In genomic region chr11:6986487-6986886, GRCh38 we compare ENCODE assay signal across 29 cellular contexts. TPM values are rescaled to one million over a fixed set of nuclear protein-coding genes. Genes with fewer than 3 reads are reported as not detected.
"Had no signal": no experiment of that assay in that cellular context is flagged by ENCODE, and none has a peak within 500 bp of the region (broad histone marks: within the 10 kb centered on the region; RNA-seq: fewer than 3 reads in every experiment).

No MANE protein-coding gene starts in this region.

- ATAC-seq: effector memory CD8-positive, alpha-beta T cell; esophagus mucosa; foreskin keratinocyte; gastrocnemius medialis; gastroesophageal sphincter; heart left ventricle; heart right ventricle had no signal

- H3K36me3 ChIP-seq: colonic mucosa, esophagus muscularis mucosa, esophagus squamous epithelium, gastrocnemius medialis, gastroesophageal sphincter, heart left ventricle, heart right ventricle had no signal

- H3K4me1 ChIP-seq: colonic mucosa, esophagus muscularis mucosa, esophagus squamous epithelium, foreskin keratinocyte, gastrocnemius medialis, gastroesophageal sphincter, heart left ventricle, heart right ventricle had no signal

- DNase-seq: colonic mucosa; cortex of kidney; dermis blood vessel endothelial cell; dorsolateral prefrontal cortex; effector CD4-positive, alpha-beta T cell; effector CD8-positive, alpha-beta T cell; effector memory CD4-positive, alpha-beta T cell; effector memory CD8-positive, alpha-beta T cell; endodermal cell; erythroblast; esophagus squamous epithelium; foreskin fibroblast; foreskin keratinocyte; foreskin melanocyte; gastrocnemius medialis; glutamatergic neuron; head of caudate nucleus; heart left ventricle; heart right ventricle had no signal

- FAIRE-seq: colon, endometrium, endothelial cell of umbilical vein, frontal cortex had no signal

- H3K27ac ChIP-seq: colonic mucosa, coronary artery, dorsolateral prefrontal cortex, epithelial cell of prostate, esophagus muscularis mucosa, esophagus squamous epithelium, foreskin keratinocyte, gastrocnemius medialis, gastroesophageal sphincter, heart left ventricle, heart right ventricle, hepatocyte had no signal

- H3K9me3 ChIP-seq: colonic mucosa, esophagus muscularis mucosa, esophagus squamous epithelium, gastrocnemius medialis, gastroesophageal sphincter had no signal

- H3K4me3 ChIP-seq: colonic mucosa, coronary artery, dorsolateral prefrontal cortex, esophagus muscularis mucosa, esophagus squamous epithelium, gastrocnemius medialis, gastroesophageal sphincter, heart left ventricle, heart right ventricle, hepatocyte had no signal

RNA-seq across cellular contexts. Expression of gene NLRP14, which starts 33.8 kb away (rescaled TPM):
- polyA plus RNA-seq: foreskin keratinocyte, heart left ventricle, heart right ventricle, hepatocyte had no signal
